Comparison of ENCODE assay signal across 26 cellular contexts in the genomic region with DNA sequence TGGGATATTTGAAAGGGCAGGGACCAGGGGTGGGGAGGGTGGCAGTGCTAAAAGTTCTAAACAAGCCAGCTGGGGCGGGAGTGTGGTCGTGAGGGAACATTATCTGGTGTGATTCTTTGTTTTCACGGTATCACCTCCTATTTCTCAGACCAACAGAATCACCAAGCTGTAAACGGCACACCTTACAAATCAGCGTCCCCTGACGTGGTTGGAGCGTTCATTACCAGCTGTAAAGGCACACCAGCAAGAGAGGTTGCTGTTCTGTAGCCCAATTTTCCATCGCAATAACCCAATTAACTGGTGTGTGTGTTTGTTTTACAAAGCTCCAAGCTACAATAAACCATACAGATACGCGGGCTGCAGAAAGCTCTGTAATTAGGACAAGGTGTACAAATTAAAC.
"Had no signal": no experiment of that assay in that cellular context is flagged by ENCODE, and none has a peak within 500 bp of the region (broad histone marks: within the 10 kb centered on the region; RNA-seq: fewer than 3 reads in every experiment).

No MANE protein-coding gene starts in this region.

- H3K4me3 ChIP-seq: cardiac muscle cell, Peyer's patch, SJCRH30 had no signal

- H3K36me3 ChIP-seq: brain microvascular endothelial cell, cardiac muscle cell, Peyer's patch, SJCRH30 had no signal

- H3K9me3 ChIP-seq: Peyer's patch, SJCRH30 had no signal

- H3K27me3 ChIP-seq: brain microvascular endothelial cell, cardiac muscle cell, Peyer's patch, SJCRH30 had no signal

- DNase-seq: activated CD4-positive, alpha-beta memory T cell treated with anti-CD3 and anti-CD28 coated beads for 36 hours; activated CD4-positive, alpha-beta T cell treated with anti-CD3 and anti-CD28 coated beads, Interleukin-2, amount 10 ng/mL, durations not matched to agents 7 days and 5 days; activated CD4-positive, CD25-positive, alpha-beta regulatory T cell; activated CD8-positive, alpha-beta memory T cell treated with anti-CD3 and anti-CD28 coated beads for 24 hours; activated gamma-delta T cell; activated naive CD4-positive, alpha-beta T cell treated with anti-CD3 and anti-CD28 coated beads for 36 hours; activated naive CD8-positive, alpha-beta T cell treated with anti-CD3 and anti-CD28 coated beads for 36 hours; activated T-cell treated with anti-CD3 and anti-CD28 coated beads, Interleukin-2, amount 50 U/mL, for 4 hours; brain microvascular endothelial cell; Kasumi-1; KBM-7; NCI-H1105 treated with DMSO at 0.1 percent for 48 hours; NCI-H1694 treated with DMSO at 0.1 percent for 48 hours; NCI-H2029 treated with DMSO at 0.1 percent for 48 hours; NCI-H510A treated with DMSO at 0.1 percent for 48 hours; NCI-H774; NK-92 treated with Interleukin-12 subunit alpha and Interleukin-12 subunit beta, amount 100 ng/mL, for 24 hours; OCI-M1; Peyer's patch; Right ventricle myocardium superior; SJCRH30; T-helper 17 cell; T-helper 9 cell had no signal

- H3K4me1 ChIP-seq: Peyer's patch, SJCRH30 had no signal

- H3K27ac ChIP-seq: brain microvascular endothelial cell, cardiac muscle cell, Peyer's patch, RWPE1, SJCRH30, VCaP had no signal
